15 cellular contexts compared by ENCODE assay signal in genomic region chr20:63005862-63006564, GRCh38. TPM values are rescaled to one million over a fixed set of nuclear protein-coding genes. Genes with fewer than 3 reads are reported as not detected.
A peak's percentile ranks its signal among the peaks of the same experiment; 100 is the strongest.
DNase-seq lines count a peak whose midpoint lies in the region; ATAC-seq and TF ChIP-seq lines count a peak whose summit lies in the region.
"Had no signal": no experiment of that assay in that cellular context is flagged by ENCODE, and none has a peak within 500 bp of the region (broad histone marks: within the 10 kb centered on the region; RNA-seq: fewer than 3 reads in every experiment).

No MANE protein-coding gene starts in this region.

- H3K9me3 Mint-ChIP-seq in activated T-cell treated with anti-CD3 and anti-CD28 coated beads, Interleukin-2, amount 50 U/mL, for 72 hours: no peaks in the 10 kb centered on the region
- H3K9me3 Mint-ChIP-seq in CD8-positive, alpha-beta memory T cell: peaks cover 0 to 2% (median 0%) of the 10 kb centered on the region in 5 donors

- DNase-seq in A673 (ENCODE audit: low spot score) (peak; percentile 41), DMS 273 (lab: John Stamatoyannopoulos, UW; ENCODE audit: unreplicated experiment) (peak; percentile 78), GM10266 (ENCODE audit: extremely low spot score) (no peak)
- peak; percentile 15 to 17 for DNase-seq in activated T-cell treated with anti-CD3 and anti-CD28 coated beads, Interleukin-2, amount 50 U/mL, for 72 hours
- DNase-seq in CD8-positive, alpha-beta memory T cell: no peak
- DNase-seq: activated naive CD4-positive, alpha-beta T cell; NCI-H1048; PC-9; stimulated activated CD4-positive, alpha-beta T cell treated with anti-CD3 and anti-CD28 coated beads, Interleukin-4, amount 100 ng/mL, for 1 hour had no signal

- H3K4me3 ChIP-seq in A673 (ENCODE audit: low read depth, low read length, poor library complexity, severe bottlenecking) (peak overlapping the region; percentile 32), iPS-18c (ENCODE audit: insufficient read depth, low read depth, low read length) (peak overlapping the region; percentile 41)
- no peak overlapping the region for H3K4me3 ChIP-seq in CD8-positive, alpha-beta memory T cell (ENCODE audit: low read length)
- H3K4me3 ChIP-seq: PC-9 had no signal

- ATAC-seq in activated T-cell treated with anti-CD3 and anti-CD28 coated beads, Interleukin-2, amount 50 U/mL, for 72 hours (replicated peaks in 1 of 2): no peak
- ATAC-seq in HG03045 (IDR thresholded peaks at IDR 0.05; ENCODE audit: unreplicated experiment): no peak
- ATAC-seq in GM18873 (IDR thresholded peaks at IDR 0.05; ENCODE audit: low FRiP score, unreplicated experiment): no peak

- H3K9me3 ChIP-seq in A673 (ENCODE audit: low read depth, low read length, poor library complexity, severe bottlenecking) (no peaks in the 10 kb centered on the region), iPS-18c (ENCODE audit: control insufficient read depth, insufficient read depth, low read length) (peaks cover 4% of the 10 kb centered on the region)
- H3K9me3 ChIP-seq in CD8-positive, alpha-beta memory T cell (ENCODE audit: low read length): no peaks in the 10 kb centered on the region

- H3K27me3 Mint-ChIP-seq in activated T-cell treated with anti-CD3 and anti-CD28 coated beads, Interleukin-2, amount 50 U/mL, for 72 hours (ENCODE audit: low read depth): peaks cover 67% of the 10 kb centered on the region
- H3K27me3 Mint-ChIP-seq in CD8-positive, alpha-beta memory T cell: peaks cover 37 to 57% of the 10 kb centered on the region in 2 donors

- TF ChIP-seq CTCF in A673 (conservative IDR thresholded peaks at IDR 0.05; ENCODE audit: low read depth, low read length): no peak
- no peak for TF ChIP-seq CTCF in GM10266 (IDR thresholded peaks at IDR 0.05; ENCODE audit: control insufficient read depth, insufficient read depth, low read depth, missing control alignments)

- peak overlapping the region; percentile 24 to 29 for H3K4me3 Mint-ChIP-seq in activated T-cell treated with anti-CD3 and anti-CD28 coated beads, Interleukin-2, amount 50 U/mL, for 72 hours
- peak overlapping the region in 1 of 7 donors; percentile 27 for H3K4me3 Mint-ChIP-seq in CD8-positive, alpha-beta memory T cell

- peaks cover 23% of the 10 kb centered on the region for H3K4me1 Mint-ChIP-seq in activated T-cell treated with anti-CD3 and anti-CD28 coated beads, Interleukin-2, amount 50 U/mL, for 72 hours (ENCODE audit: low read depth)
- H3K4me1 Mint-ChIP-seq in CD8-positive, alpha-beta memory T cell: peaks cover 15 to 43% (median 21%) of the 10 kb centered on the region in 3 donors

- H3K27me3 ChIP-seq in A673 (replicated peaks; ENCODE audit: insufficient read depth, low read depth, low read length, poor library complexity): peaks cover 85% of the 10 kb centered on the region
- H3K27me3 ChIP-seq in CD8-positive, alpha-beta memory T cell (ENCODE audit: insufficient read depth, low read length, poor library complexity, severe bottlenecking): peaks cover 58% of the 10 kb centered on the region

- intact Hi-C loops in A673 (cut with micrococcal nuclease; ENCODE audit: unreplicated experiment): loop anchor here (5.0 to 10.0 kb wide), 3 partner anchors 104 to 184 kb away; no protein-coding TSS in a partner anchor

- no peaks in the 10 kb centered on the region for H3K36me3 Mint-ChIP-seq in activated T-cell treated with anti-CD3 and anti-CD28 coated beads, Interleukin-2, amount 50 U/mL, for 72 hours (ENCODE audit: insufficient read depth in 2 of 2)
- peaks cover 0 to 3% (median 0%) of the 10 kb centered on the region in 3 donors for H3K36me3 Mint-ChIP-seq in CD8-positive, alpha-beta memory T cell

- CTCF ChIA-PET in A673 (lab: Charles Lee): interaction anchor here (0.6 to 1.0 kb wide), 2 partner anchors 23 to 34 kb away, joined by 3 to 7 read pairs; no protein-coding TSS in a partner anchor
- CTCF ChIA-PET in CD8-positive, alpha-beta memory T cell (lab: Charles Lee): interaction anchor here (1.3 to 2.6 kb wide), 4 partner anchors 15 to 33 kb away, joined by 3 to 11 read pairs (median 4); no protein-coding TSS in a partner anchor

- H3K36me3 ChIP-seq in A673 (ENCODE audit: insufficient read depth, low read length, poor library complexity, severe bottlenecking): no peaks in the 10 kb centered on the region
- no peaks in the 10 kb centered on the region for H3K36me3 ChIP-seq in CD8-positive, alpha-beta memory T cell (ENCODE audit: insufficient read depth, low read length)
- H3K36me3 ChIP-seq: tibial nerve had no signal

- no peak overlapping the region for H3K27ac ChIP-seq in A673 (ENCODE audit: low read depth, low read length, poor library complexity, severe bottlenecking)
- H3K27ac ChIP-seq in CD8-positive, alpha-beta memory T cell (ENCODE audit: low read depth, low read length): no peak overlapping the region
- H3K27ac ChIP-seq: PC-9, tibial nerve, VCaP had no signal

- H3K4me1 ChIP-seq in A673 (ENCODE audit: insufficient read depth, low read length, poor library complexity, severe bottlenecking): peaks cover 15% of the 10 kb centered on the region
- H3K4me1 ChIP-seq in CD8-positive, alpha-beta memory T cell (ENCODE audit: insufficient read depth, low read length): peaks cover 27% of the 10 kb centered on the region

- no TSS peak for BruUV-seq in A673 (replicated peaks; lab: Mats Ljungman, UMichigan)

- H3K27ac Mint-ChIP-seq in activated T-cell treated with anti-CD3 and anti-CD28 coated beads, Interleukin-2, amount 50 U/mL, for 72 hours: no peak overlapping the region
- H3K27ac Mint-ChIP-seq in CD8-positive, alpha-beta memory T cell: no peak overlapping the region

- POLR2A ChIA-PET in A673 (lab: Charles Lee; ENCODE audit: low non-redundant PET): no interaction called here
- POLR2A ChIA-PET in CD8-positive, alpha-beta memory T cell (lab: Charles Lee): no interaction called here

RNA-seq across cellular contexts. Expression of gene BHLHE23, which starts 0.8 kb away (rescaled TPM):
- total RNA-seq in A673 (2021): not detected in 2 replicates
- total RNA-seq in activated T-cell treated with anti-CD3 and anti-CD28 coated beads, Interleukin-2, amount 50 U/mL, for 72 hours: not detected
- total RNA-seq in CD8-positive, alpha-beta memory T cell: not detected
- polyA plus RNA-seq in CD8-positive, alpha-beta memory T cell: not detected
- total RNA-seq: osteoblast, PC-9, tibial nerve had no signal

RNA-seq across cellular contexts. Expression of gene SLC17A9, which starts 53.5 kb away (rescaled TPM):
- total RNA-seq in A673 (2021): 0.17 TPM in 1 of 2 replicates, not detected in the other
- total RNA-seq in activated T-cell treated with anti-CD3 and anti-CD28 coated beads, Interleukin-2, amount 50 U/mL, for 72 hours: 10 to 100 TPM; 10.2 to 11.8 TPM
- total RNA-seq in CD8-positive, alpha-beta memory T cell: 10 to 100 TPM; 26.4 to 26.8 TPM
- polyA plus RNA-seq in CD8-positive, alpha-beta memory T cell: 1.0 TPM

Comparison
In these comparisons a context has a peak if more than half of its experiments do, and no peak if none do; other contexts are left out.
1. DNase-seq: peak in A673 (single experiment), DMS 273 (single experiment) and activated T-cell treated with anti-CD3 and anti-CD28 coated beads, Interleukin-2, amount 50 U/mL, for 72 hours (2 of 2); none in CD8-positive, alpha-beta memory T cell (0 of 5) and GM10266 (single experiment).